25 cellular contexts compared by ENCODE assay signal in genomic region chr19:5318306-5318705, GRCh38.
"Had no signal": no experiment of that assay in that cellular context is flagged by ENCODE, and none has a peak within 500 bp of the region (broad histone marks: within the 10 kb centered on the region; RNA-seq: fewer than 3 reads in every experiment).

No MANE protein-coding gene starts in this region.

- H3K4me2 ChIP-seq: SK-N-SH had no signal

- H3K9me3 ChIP-seq: MG63, SK-N-SH had no signal

- H3K27me3 ChIP-seq: MG63 had no signal

- H3K27ac ChIP-seq: HL-60, RWPE1 had no signal

- H3K36me3 ChIP-seq: MG63 had no signal

- H3K4me3 ChIP-seq: MG63 had no signal

- FAIRE-seq: HTR-8/SVneo had no signal

- H3K9ac ChIP-seq: SK-N-SH had no signal

- DNase-seq: Karpas-422, KG1, MG63, NCI-H1092, NCI-H1105 treated with DMSO at 0.1 percent for 48 hours, NCI-H1417 treated with DMSO at 0.1 percent for 48 hours, NCI-H146, NCI-H1694 treated with DMSO at 0.1 percent for 48 hours, NCI-H1930, NCI-H2081, NCI-H2107, NCI-H2171, NCI-H226, NCI-H446, NCI-H510A, NCI-H524 treated with DMSO at 0.1 percent for 48 hours, NCI-H69, NCI-H774, SHP77, SK-N-SH, SW 1271 had no signal

- ATAC-seq: Panc1 had no signal
